1 cellular context compared by ENCODE assay signal in genomic region chr10:23445591-23445990, GRCh38.
TF ChIP-seq lines count a peak whose summit lies in the region.

No MANE protein-coding gene starts in this region.

TF ChIP-seq in endothelial cell of umbilical vein, 7 proteins besides CTCF, POLR2A, EP300 and RAD21:
- TF ChIP-seq JUN (IDR thresholded peaks at IDR 0.05; ENCODE audit: borderline replicate concordance, insufficient read depth, insufficient read length, low read depth) (peak; percentile 28), MYC (IDR thresholded peaks at IDR 0.05; ENCODE audit: low read depth, low read length) (no peak)
